ENCODE assay signal across 9 cellular contexts in the genomic region with DNA sequence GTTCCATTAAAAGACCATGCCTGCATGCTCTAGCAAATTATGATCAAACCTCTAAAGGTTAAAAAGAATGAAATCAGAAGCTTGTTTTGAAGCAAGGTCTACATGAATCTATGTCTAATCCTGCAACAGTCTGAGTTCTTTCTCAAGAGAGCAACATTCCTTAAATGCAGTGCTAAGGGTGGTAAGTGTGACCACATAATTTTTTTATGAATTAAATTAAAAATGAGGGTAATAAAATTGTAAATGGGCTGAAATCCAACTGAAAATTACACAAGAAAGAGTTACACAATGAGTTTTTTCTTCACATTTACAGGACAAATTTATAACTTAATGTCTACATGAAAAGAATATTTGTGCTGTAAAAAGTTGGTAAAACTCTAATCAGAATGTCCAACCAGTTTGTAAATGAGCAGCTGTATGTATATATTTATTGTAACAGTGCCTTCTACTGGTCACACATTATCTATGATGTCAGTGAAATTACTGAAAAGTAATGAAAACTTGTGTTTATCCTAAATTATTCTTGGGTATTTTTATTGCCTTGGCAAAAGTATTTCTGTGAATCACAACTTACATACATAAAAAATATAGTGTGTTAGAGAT.
DNase-seq lines count a peak whose midpoint lies in the region; ATAC-seq and TF ChIP-seq lines count a peak whose summit lies in the region.
"Had no signal": no experiment of that assay in that cellular context is flagged by ENCODE, and none has a peak within 500 bp of the region (broad histone marks: within the 10 kb centered on the region; RNA-seq: fewer than 3 reads in every experiment).

No MANE protein-coding gene starts in this region.

- H3K36me3 ChIP-seq in cardiac muscle cell (no peaks in the 10 kb centered on the region), OCI-LY1 (ENCODE audit: insufficient read depth, low read length) (no peaks in the 10 kb centered on the region), esophagus muscularis mucosa (no peaks in the 10 kb centered on the region), suprapubic skin (no peaks in the 10 kb centered on the region)

- H2AFZ ChIP-seq in OCI-LY1 (ENCODE audit: low read length) = no peak overlapping the region

- TF ChIP-seq CTCF in cardiac muscle cell (IDR thresholded peaks at IDR 0.05; ENCODE audit: low read depth, low read length) (peak; percentile 39), OCI-LY1 (IDR thresholded peaks at IDR 0.05; ENCODE audit: low read length) (peak; percentile 67), esophagus muscularis mucosa (IDR thresholded peaks at IDR 0.05) (peak; percentile 7 to 24 (median 7)), suprapubic skin (IDR thresholded peaks at IDR 0.05) (no peak)

- H3K4me2 ChIP-seq in OCI-LY1 (ENCODE audit: low read length) = no peak overlapping the region

- DNase-seq in cardiac muscle cell (ENCODE audit: low read depth in 1 of 2, low spot score in 1 of 2) = peak in 1 of 2 donors; percentile 36
- DNase-seq in cardiac septum (ENCODE audit: low spot score) = no peak
- DNase-seq in esophagus muscularis mucosa (ENCODE audit: extremely low spot score) = no peak
- no peak for DNase-seq in suprapubic skin (ENCODE audit: low spot score in 2 of 2)
- DNase-seq in NCI-H1048 (lab: John Stamatoyannopoulos, UW) = no peak
- DNase-seq: naive thymus-derived CD4-positive, alpha-beta T cell had no signal

- no peak for TF ChIP-seq POLR2A in esophagus muscularis mucosa (IDR thresholded peaks at IDR 0.05; ENCODE audit: low read depth)
- no peak for TF ChIP-seq POLR2A in suprapubic skin (IDR thresholded peaks at IDR 0.05)

- no peaks in the 10 kb centered on the region for H3F3A ChIP-seq in OCI-LY1 (ENCODE audit: insufficient read depth, low read length)

- intact Hi-C loops in cardiac septum (cut with DNase I) (loop anchor here (5.0 kb wide), 1 partner anchor 327 kb away; no protein-coding TSS in a partner anchor), esophagus muscularis mucosa (cut with DNase I) (no loop called here)

- no peaks in the 10 kb centered on the region for H3K9me2 ChIP-seq in OCI-LY1 (ENCODE audit: low read depth, low read length)

- no peak for ATAC-seq in activated CD4-positive, CD25-positive, alpha-beta regulatory T cell treated with anti-CD3 and anti-CD28 coated beads, Interleukin-2, amount 50 U/mL, for 24 hours
- no peak for ATAC-seq in HG02970 (IDR thresholded peaks at IDR 0.05; ENCODE audit: low FRiP score, unreplicated experiment)
- ATAC-seq: naive thymus-derived CD4-positive, alpha-beta T cell had no signal

- no peaks in the 10 kb centered on the region for H4K20me1 ChIP-seq in OCI-LY1 (ENCODE audit: insufficient read depth, low read length)

- H3K79me2 ChIP-seq in OCI-LY1 (ENCODE audit: insufficient read depth, low read length) = 0 out of 2 replicates have a peak, but pooled peaks cover 2% of the 10 kb centered on the region

- no peaks in the 10 kb centered on the region for H3K27me3 ChIP-seq in cardiac muscle cell
- no peaks in the 10 kb centered on the region for H3K27me3 ChIP-seq in OCI-LY1 (ENCODE audit: insufficient read depth, low read length)
- no peaks in the 10 kb centered on the region for H3K27me3 ChIP-seq in esophagus muscularis mucosa
- no peaks in the 10 kb centered on the region for H3K27me3 ChIP-seq in suprapubic skin

- H3K4me1 ChIP-seq in cardiac muscle cell (ENCODE audit: low read depth) = no peaks in the 10 kb centered on the region
- H3K4me1 ChIP-seq in OCI-LY1 (ENCODE audit: insufficient read depth, low read length, severe bottlenecking) = no peaks in the 10 kb centered on the region
- H3K4me1 ChIP-seq in esophagus muscularis mucosa = no peaks in the 10 kb centered on the region
- H3K4me1 ChIP-seq in suprapubic skin = no peaks in the 10 kb centered on the region

- H3K4me3 ChIP-seq in cardiac muscle cell (no peak overlapping the region), OCI-LY1 (ENCODE audit: low read depth, low read length, poor library complexity, severe bottlenecking) (no peak overlapping the region), esophagus muscularis mucosa (no peak overlapping the region), suprapubic skin (no peak overlapping the region)

- H3K27ac ChIP-seq in cardiac muscle cell (no peak overlapping the region), OCI-LY1 (ENCODE audit: low read depth, low read length, poor library complexity, severe bottlenecking) (no peak overlapping the region), esophagus muscularis mucosa (replicated peaks in 1 of 4) (no peak overlapping the region), suprapubic skin (no peak overlapping the region)

- no peak overlapping the region for H3K9ac ChIP-seq in OCI-LY1 (ENCODE audit: low read length)

- TF ChIP-seq EP300 in esophagus muscularis mucosa (IDR thresholded peaks at IDR 0.05) (no peak), suprapubic skin (IDR thresholded peaks at IDR 0.05) (no peak)

- no peaks in the 10 kb centered on the region for H3K9me3 ChIP-seq in cardiac muscle cell (ENCODE audit: low read depth)
- no peaks in the 10 kb centered on the region for H3K9me3 ChIP-seq in OCI-LY1 (ENCODE audit: low read length)
- H3K9me3 ChIP-seq in esophagus muscularis mucosa = no peaks in the 10 kb centered on the region
- no peaks in the 10 kb centered on the region for H3K9me3 ChIP-seq in suprapubic skin

Comparison
In these comparisons a context has a peak if more than half of its experiments do, and no peak if none do; other contexts are left out.
1. CTCF ChIP-seq: peak in cardiac muscle cell (single experiment), OCI-LY1 (single experiment) and esophagus muscularis mucosa (3 of 3); none in suprapubic skin (0 of 2).